ENCODE assay signal across 13 cellular contexts in genomic region chr12:6374781-6375150, GRCh38. TPM values are rescaled to one million over a fixed set of nuclear protein-coding genes. Genes with fewer than 3 reads are reported as not detected.
DNase-seq lines count a peak whose midpoint lies in the region; ATAC-seq, FAIRE-seq and TF ChIP-seq lines count a peak whose summit lies in the region.
"Had no signal": no experiment of that assay in that cellular context is flagged by ENCODE, and none has a peak within 500 bp of the region (broad histone marks: within the 10 kb centered on the region; RNA-seq: fewer than 3 reads in every experiment).

No MANE protein-coding gene starts in this region.

- H3K27ac ChIP-seq in HCT116 (ENCODE audit: low read depth, low read length) (peak overlapping the region; percentile 100), adrenal gland (peak overlapping the region in 4 of 5 donors; percentile 53 to 85 (median 62)), keratinocyte (ENCODE audit: control insufficient read depth, insufficient read depth, low read length) (no peak overlapping the region)
- H3K27ac ChIP-seq: brain microvascular endothelial cell had no signal

- TF ChIP-seq RAD21 in HCT116 (IDR thresholded peaks at IDR 0.05; ENCODE audit: low read depth) = no peak

- dilution Hi-C loops in keratinocyte (cut with MboI; ENCODE audit: extremely low pct_ligation_motif_present, low sequenced_read_pairs) = no loop called here

- peaks cover 80 to 90% of the 10 kb centered on the region in 2 experiments for H3K4me1 ChIP-seq in HCT116 (ENCODE audit: control insufficient read depth in 1 of 2, insufficient read depth in 2 of 2, low read length in 2 of 2)
- peaks cover 72 to 73% of the 10 kb centered on the region in 2 donors for H3K4me1 ChIP-seq in adrenal gland (replicated peaks in 1 of 2)
- H3K4me1 ChIP-seq in keratinocyte (ENCODE audit: control insufficient read depth, extremely low read depth, insufficient read depth, low read length) = peaks cover 80% of the 10 kb centered on the region
- H3K4me1 ChIP-seq in skeletal muscle satellite cell (ENCODE audit: control insufficient read depth, insufficient read depth, low read length) = peaks cover 73% of the 10 kb centered on the region

- H3K4me3 Mint-ChIP-seq in activated T-cell treated with anti-CD3 and anti-CD28 coated beads, Interleukin-2, amount 50 U/mL, for 72 hours = no peak overlapping the region
- H3K4me3 Mint-ChIP-seq: CD4-positive, CD25-positive, alpha-beta regulatory T cell; IgD-negative memory B cell had no signal

- TF ChIP-seq CTCF in HCT116 (IDR thresholded peaks at IDR 0.05 in 2 of 3, conservative IDR thresholded peaks at IDR 0.05 in 1 of 3; ENCODE audit: borderline replicate concordance in 1 of 3, insufficient read depth in 1 of 3, low read depth in 2 of 3, low read length in 2 of 3) = no peak
- no peak for TF ChIP-seq CTCF in adrenal gland (IDR thresholded peaks at IDR 0.05)
- no peak for TF ChIP-seq CTCF in keratinocyte (optimal IDR thresholded peaks at IDR 0.05 in 1 of 3, IDR thresholded peaks at IDR 0.05 in 1 of 3, conservative IDR thresholded peaks at IDR 0.05 in 1 of 3; ENCODE audit: extremely low read depth in 1 of 3, insufficient read depth in 2 of 3, low read length in 3 of 3)

- H3K9me3 ChIP-seq in HCT116 (ENCODE audit: control insufficient read depth in 1 of 2, insufficient read depth in 1 of 2, low read depth in 1 of 2, low read length in 2 of 2) (no peaks in the 10 kb centered on the region), adrenal gland (replicated peaks in 1 of 3) (no peaks in the 10 kb centered on the region), keratinocyte (ENCODE audit: control insufficient read depth, low read depth, low read length) (no peaks in the 10 kb centered on the region), skeletal muscle satellite cell (replicated peaks; ENCODE audit: low read length) (no peaks in the 10 kb centered on the region)

- DNase-seq in HCT116 (ENCODE audit: low read depth, low spot score) (no peak), adrenal gland (peak in 1 of 7 donors; percentile 20), keratinocyte (ENCODE audit: low read depth, low spot score) (no peak), T1000 (lab: John Stamatoyannopoulos, UW) (no peak), T-helper 1 cell (no peak)
- DNase-seq in activated T-cell treated with anti-CD3 and anti-CD28 coated beads, Interleukin-2, amount 50 U/mL, for 72 hours = no peak
- DNase-seq: brain microvascular endothelial cell; CD4-positive, CD25-positive, alpha-beta regulatory T cell; kidney glomerular epithelial cell had no signal

- no peaks in the 10 kb centered on the region for H3K9me1 ChIP-seq in keratinocyte (ENCODE audit: control insufficient read depth, extremely low read depth, insufficient read depth, low read length)

- H3K9me3 Mint-ChIP-seq in activated T-cell treated with anti-CD3 and anti-CD28 coated beads, Interleukin-2, amount 50 U/mL, for 72 hours = no peaks in the 10 kb centered on the region
- H3K9me3 Mint-ChIP-seq: CD4-positive, CD25-positive, alpha-beta regulatory T cell; IgD-negative memory B cell had no signal

- H3K4me1 Mint-ChIP-seq in activated T-cell treated with anti-CD3 and anti-CD28 coated beads, Interleukin-2, amount 50 U/mL, for 72 hours (ENCODE audit: low read depth) = peaks cover 39% of the 10 kb centered on the region
- H3K4me1 Mint-ChIP-seq: IgD-negative memory B cell had no signal

- no peaks in the 10 kb centered on the region for H3K9me2 ChIP-seq in HCT116 (ENCODE audit: insufficient read depth)

- H2AFZ ChIP-seq in HCT116 (ENCODE audit: low read depth, low read length, poor library complexity, severe bottlenecking) (no peak overlapping the region), keratinocyte (ENCODE audit: control insufficient read depth, low read length) (no peak overlapping the region)

- H3K36me3 Mint-ChIP-seq in activated T-cell treated with anti-CD3 and anti-CD28 coated beads, Interleukin-2, amount 50 U/mL, for 72 hours (ENCODE audit: insufficient read depth in 2 of 2) = no peaks in the 10 kb centered on the region
- H3K36me3 Mint-ChIP-seq: CD4-positive, CD25-positive, alpha-beta regulatory T cell had no signal

- no TSS peak for BruUV-seq in HCT116 (replicated peaks; lab: Mats Ljungman, UMichigan)

- H3K4me2 ChIP-seq in HCT116 (ENCODE audit: low read length) (peak overlapping the region; percentile 91), keratinocyte (ENCODE audit: control insufficient read depth, extremely low read depth, insufficient read depth, low read depth, low read length) (peak overlapping the region; percentile 86), skeletal muscle satellite cell (ENCODE audit: low read length) (no peak overlapping the region)

- TF ChIP-seq POLR2A in HCT116 (IDR thresholded peaks at IDR 0.05; ENCODE audit: borderline replicate concordance, extremely low read depth, insufficient read depth, insufficient read length) (no peak), adrenal gland (IDR thresholded peaks at IDR 0.05) (no peak)

- 48 to 59% (median 55%) methylated on average over 4 to 7 of the region's 7 CpGs for WGBS in adrenal gland, 4 donors

- H3K27me3 ChIP-seq in HCT116 (ENCODE audit: insufficient read depth, low read length) (no peaks in the 10 kb centered on the region), adrenal gland (no peaks in the 10 kb centered on the region), keratinocyte (ENCODE audit: control insufficient read depth, extremely low read depth, insufficient read depth, low read length) (no peaks in the 10 kb centered on the region), skeletal muscle satellite cell (ENCODE audit: control insufficient read depth, insufficient read depth, low read length) (no peaks in the 10 kb centered on the region)
- H3K27me3 ChIP-seq: brain microvascular endothelial cell had no signal

- ATAC-seq in HCT116 (no peak), GM19035 (IDR thresholded peaks at IDR 0.05; ENCODE audit: unreplicated experiment) (no peak)
- no peak for ATAC-seq in activated T-cell treated with anti-CD3 and anti-CD28 coated beads, Interleukin-2, amount 50 U/mL, for 72 hours (replicated peaks in 1 of 2)

- FAIRE-seq in keratinocyte (lab: Jason Lieb, UNC) = no peak

- no peak overlapping the region for H3K27ac Mint-ChIP-seq in activated T-cell treated with anti-CD3 and anti-CD28 coated beads, Interleukin-2, amount 50 U/mL, for 72 hours
- H3K27ac Mint-ChIP-seq: IgD-negative memory B cell had no signal

- POLR2A ChIA-PET in HCT116 (lab: Charles Lee) = interaction anchor here (1.0 to 1.9 kb wide), 5 partner anchors 29 to 96 kb away, joined by 3 to 11 read pairs (median 5); partner anchors contain the start of genes TNFRSF1A and VAMP1

- H3K9ac ChIP-seq in HCT116 (ENCODE audit: low read length) (peak overlapping the region; percentile 73), keratinocyte (ENCODE audit: control insufficient read depth, extremely low read depth, insufficient read depth, low read length) (peak overlapping the region; percentile 70), skeletal muscle satellite cell (ENCODE audit: low read depth, low read length) (peak overlapping the region; percentile 79)

- H3K36me3 ChIP-seq in HCT116 (ENCODE audit: control insufficient read depth in 1 of 2, insufficient read depth in 2 of 2, low read length in 2 of 2) = no peaks in the 10 kb centered on the region
- H3K36me3 ChIP-seq in adrenal gland (replicated peaks in 1 of 2) = no peaks in the 10 kb centered on the region
- H3K36me3 ChIP-seq in keratinocyte (ENCODE audit: control insufficient read depth in 2 of 2, extremely low read depth in 1 of 2, insufficient read depth in 2 of 2, low read length in 2 of 2) = no peaks in the 10 kb centered on the region
- H3K36me3 ChIP-seq in skeletal muscle satellite cell (ENCODE audit: insufficient read depth, low read length) = no peaks in the 10 kb centered on the region
- H3K36me3 ChIP-seq: brain microvascular endothelial cell had no signal

- intact Hi-C loops in HCT116 (cut with micrococcal nuclease) (no loop called here), adrenal gland (cut with DNase I) (no loop called here)

- CTCF ChIA-PET in HCT116 (lab: Charles Lee) = interaction anchor here (1.4 to 2.0 kb wide), 2 partner anchors 38 to 49 kb away, joined by 4 to 5 read pairs; no protein-coding TSS in a partner anchor

- H3K27me3 Mint-ChIP-seq in activated T-cell treated with anti-CD3 and anti-CD28 coated beads, Interleukin-2, amount 50 U/mL, for 72 hours (ENCODE audit: low read depth) = peaks cover 7% of the 10 kb centered on the region

- RAD21 ChIA-PET in HCT116 (lab: Charles Lee; ENCODE audit: low non-redundant PET in 1 of 2, low total read pairs in 2 of 2, uncharacterized antibody in 2 of 2, unreplicated experiment in 2 of 2) = interaction anchor here in 1 of 2 experiments (1.4 kb wide), 1 partner anchor 49 kb away, joined by 3 read pairs; no protein-coding TSS in a partner anchor

- H3K79me2 ChIP-seq in HCT116 (ENCODE audit: insufficient read depth, low read length) = peaks cover 40% of the 10 kb centered on the region
- peaks cover 20% of the 10 kb centered on the region for H3K79me2 ChIP-seq in keratinocyte (ENCODE audit: control insufficient read depth, insufficient read depth, low read length)

- peak overlapping the region; percentile 54 to 58 for H3K4me3 ChIP-seq in HCT116 (replicated peaks in 1 of 2; ENCODE audit: low read depth in 1 of 2, low read length in 2 of 2)
- no peak overlapping the region for H3K4me3 ChIP-seq in adrenal gland
- H3K4me3 ChIP-seq in keratinocyte (ENCODE audit: control insufficient read depth in 2 of 3, extremely low read depth in 1 of 3, insufficient read depth in 2 of 3, low read depth in 1 of 3, low read length in 3 of 3) = peak overlapping the region in 1 of 3 experiments; percentile 57
- no peak overlapping the region for H3K4me3 ChIP-seq in skeletal muscle satellite cell (ENCODE audit: low read length)

- H4K20me1 ChIP-seq in HCT116 (ENCODE audit: insufficient read depth) (no peaks in the 10 kb centered on the region), keratinocyte (ENCODE audit: control insufficient read depth, extremely low read depth, insufficient read depth, low read length) (no peaks in the 10 kb centered on the region)

RNA-seq across cellular contexts. Expression of gene SCNN1A, which starts 0.6 kb away (rescaled TPM):
- total RNA-seq in HCT116 (2021; ENCODE audit: unreplicated experiment) (118 TPM), adrenal gland (10 to 100 TPM in 7 of 8 donors, 1 to 10 TPM in 1; 7.6 to 38.0 (median 17.3) TPM)
- polyA plus RNA-seq in HCT116 (2012) = 150 and 159 TPM in 2 replicates
- polyA plus RNA-seq in adrenal gland (1 to 10 TPM; 4.3 to 5.3 (median 5.1) TPM), keratinocyte (3.8 to 13.2 TPM (median 11.1 TPM) in 3 replicates)
- polyA plus RNA-seq in keratinocyte (2011; ENCODE audit: low read depth) = 21.9 TPM
- polyA plus RNA-seq in keratinocyte (2011; cell fraction: cytosol; rRNA removed) = 4.1 and 4.5 TPM in 2 replicates
- 20.5 and 22.3 TPM in 2 replicates for polyA plus RNA-seq in keratinocyte (2011; cell fraction: nucleus; rRNA removed)
- 12.9 and 30.9 TPM in 2 replicates for polyA plus RNA-seq in keratinocyte (2012; ENCODE audit: low replicate concordance)
- 9.3 to 37.2 TPM (median 15.6 TPM) in 3 replicates for polyA minus RNA-seq in keratinocyte
- 5.0 TPM for polyA minus RNA-seq in keratinocyte (2011; cell fraction: cytosol; rRNA and poly(A)+ RNA removed)
- 7.4 and 9.9 TPM in 2 replicates for polyA minus RNA-seq in keratinocyte (2011; cell fraction: nucleus; rRNA and poly(A)+ RNA removed)
- 0.87 and 1.3 TPM in 2 replicates for total RNA-seq in skeletal muscle satellite cell (2012; rRNA removed)
- total RNA-seq in activated T-cell treated with anti-CD3 and anti-CD28 coated beads, Interleukin-2, amount 50 U/mL, for 72 hours = under 1 TPM; 0.29 to 0.67 TPM
- polyA plus RNA-seq: IgD-negative memory B cell had no signal

RNA-seq across cellular contexts. Expression of gene LTBR, which starts 9.2 kb away (rescaled TPM):
- 128 TPM for total RNA-seq in HCT116 (2021; ENCODE audit: unreplicated experiment)
- 91.2 and 100 TPM in 2 replicates for polyA plus RNA-seq in HCT116 (2012)
- 100 to 1,000 TPM; 108 to 295 (median 174) TPM for total RNA-seq in adrenal gland
- polyA plus RNA-seq in adrenal gland = 100 to 1,000 TPM in 2 of 3 donors, 10 to 100 TPM in 1; 71.0 to 165 (median 119) TPM
- polyA plus RNA-seq in keratinocyte = 39.5 to 101 TPM (median 42.7 TPM) in 3 replicates
- 71.5 TPM for polyA plus RNA-seq in keratinocyte (2011; ENCODE audit: low read depth)
- 39.8 and 91.6 TPM in 2 replicates for polyA plus RNA-seq in keratinocyte (2011; cell fraction: cytosol; rRNA removed)
- 116 and 157 TPM in 2 replicates for polyA plus RNA-seq in keratinocyte (2011; cell fraction: nucleus; rRNA removed)
- polyA plus RNA-seq in keratinocyte (2012; ENCODE audit: low replicate concordance) = 81.1 and 123 TPM in 2 replicates
- polyA minus RNA-seq in keratinocyte = 25.5 to 123 TPM (median 30.4 TPM) in 3 replicates
- polyA minus RNA-seq in keratinocyte (2011; cell fraction: cytosol; rRNA and poly(A)+ RNA removed) = 90.2 TPM
- 52.7 and 58.7 TPM in 2 replicates for polyA minus RNA-seq in keratinocyte (2011; cell fraction: nucleus; rRNA and poly(A)+ RNA removed)
- total RNA-seq in skeletal muscle satellite cell (2012; rRNA removed) = 75.8 and 97.8 TPM in 2 replicates
- 1 to 10 TPM; 1.3 to 1.9 TPM for total RNA-seq in activated T-cell treated with anti-CD3 and anti-CD28 coated beads, Interleukin-2, amount 50 U/mL, for 72 hours
- total RNA-seq: CD4-positive, CD25-positive, alpha-beta regulatory T cell; OCI-LY7 had no signal
- polyA plus RNA-seq: IgD-negative memory B cell had no signal

RNA-seq across cellular contexts. Expression of gene TNFRSF1A, which starts 32.9 kb away (rescaled TPM):
- total RNA-seq in HCT116 (2021; ENCODE audit: unreplicated experiment) (129 TPM), adrenal gland (100 to 1,000 TPM; 181 to 386 (median 262) TPM)
- polyA plus RNA-seq in HCT116 (2012) = 91.0 and 116 TPM in 2 replicates
- polyA plus RNA-seq in adrenal gland (100 to 1,000 TPM in 2 of 3 donors, 10 to 100 TPM in 1; 91.8 to 167 (median 160) TPM), keratinocyte (54.0 to 157 TPM (median 101 TPM) in 3 replicates)
- polyA plus RNA-seq in keratinocyte (2011; ENCODE audit: low read depth) = 24.9 TPM
- polyA plus RNA-seq in keratinocyte (2011; cell fraction: cytosol; rRNA removed) = 87.5 and 120 TPM in 2 replicates
- polyA plus RNA-seq in keratinocyte (2011; cell fraction: nucleus; rRNA removed) = 212 and 216 TPM in 2 replicates
- polyA plus RNA-seq in keratinocyte (2012; ENCODE audit: low replicate concordance) = 88.6 and 105 TPM in 2 replicates
- polyA minus RNA-seq in keratinocyte = 62.7 to 254 TPM (median 79.8 TPM) in 3 replicates
- polyA minus RNA-seq in keratinocyte (2011; cell fraction: cytosol; rRNA and poly(A)+ RNA removed) = 106 TPM
- polyA minus RNA-seq in keratinocyte (2011; cell fraction: nucleus; rRNA and poly(A)+ RNA removed) = 109 and 203 TPM in 2 replicates
- 173 and 205 TPM in 2 replicates for total RNA-seq in skeletal muscle satellite cell (2012; rRNA removed)
- total RNA-seq in activated T-cell treated with anti-CD3 and anti-CD28 coated beads, Interleukin-2, amount 50 U/mL, for 72 hours = 10 to 100 TPM; 48.4 to 52.1 TPM

Comparison
In these comparisons a context has a peak if more than half of its experiments do, and no peak if none do; other contexts are left out.
1. H3K4me3 ChIP-seq: peak in HCT116 (2 of 2); none in adrenal gland (0 of 4) and skeletal muscle satellite cell (single experiment).
2. RNA of gene SCNN1A, which starts 0.6 kb away (total RNA-seq): 118 TPM in HCT116 (single experiment) and 7.6 to 38.0 TPM in adrenal gland; 0.29 to 0.67 TPM in activated T-cell treated with anti-CD3 and anti-CD28 coated beads, Interleukin-2, amount 50 U/mL, for 72 hours; every median in the first group is over 4 times any median in the second.
3. RNA of gene LTBR, which starts 9.2 kb away (total RNA-seq): 108 to 295 TPM in adrenal gland and 128 TPM in HCT116 (single experiment); 1.3 to 1.9 TPM in activated T-cell treated with anti-CD3 and anti-CD28 coated beads, Interleukin-2, amount 50 U/mL, for 72 hours; every median in the first group is over 10 times any median in the second.
4. Peak in every context shown above with its lines, with median percentiles within 50 percentile points of each other: H3K9ac ChIP-seq.